18 cellular contexts compared by ENCODE assay signal in the genomic region with DNA sequence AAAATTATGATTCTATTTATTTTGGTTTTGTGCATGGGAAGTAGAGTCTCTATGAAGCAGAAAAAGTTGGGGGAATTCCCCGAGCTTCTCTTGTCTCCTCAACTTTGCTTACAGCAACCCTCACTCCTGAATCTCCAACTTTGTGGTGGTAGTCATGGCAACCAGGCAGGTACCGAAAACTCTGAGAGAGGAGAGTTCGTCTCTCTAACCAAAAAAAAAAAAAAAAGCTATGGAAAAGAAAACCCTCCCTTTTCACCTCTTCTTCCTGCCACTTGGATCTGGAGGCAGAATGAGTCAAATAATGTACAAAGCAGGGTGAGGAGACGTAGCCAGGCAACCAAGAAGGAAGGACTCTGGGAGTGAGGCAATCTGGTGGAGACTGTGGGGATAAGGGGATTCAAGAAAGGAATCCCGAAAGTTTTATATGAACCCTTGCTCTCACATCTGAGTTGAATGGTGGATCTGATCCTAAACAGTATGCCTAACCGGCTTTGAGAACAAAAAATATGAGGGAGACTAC.
DNase-seq lines count a peak whose midpoint lies in the region; ATAC-seq and TF ChIP-seq lines count a peak whose summit lies in the region.
"Had no signal": no experiment of that assay in that cellular context is flagged by ENCODE, and none has a peak within 500 bp of the region (broad histone marks: within the 10 kb centered on the region; RNA-seq: fewer than 3 reads in every experiment).

No MANE protein-coding gene starts in this region.

- no peaks in the 10 kb centered on the region for H3K36me3 Mint-ChIP-seq in GM23338 (ENCODE audit: low read depth)
- H3K36me3 Mint-ChIP-seq: CD14-positive monocyte had no signal

- no peaks in the 10 kb centered on the region for H3K9me3 Mint-ChIP-seq in GM23338

- no peak for TF ChIP-seq CTCF in GM23338 (conservative IDR thresholded peaks at IDR 0.05; ENCODE audit: low read depth in 2 of 2)
- TF ChIP-seq CTCF in fibroblast of pulmonary artery (IDR thresholded peaks at IDR 0.05; ENCODE audit: low read length, missing control alignments) = no peak
- TF ChIP-seq CTCF in vagina (IDR thresholded peaks at IDR 0.05) = no peak

- no peak overlapping the region; the same call in 1 of the 2 replicates for H3K27ac Mint-ChIP-seq in GM23338

- peak; percentile 24 for DNase-seq in GM23338 (ENCODE audit: low spot score)
- DNase-seq in NCI-H226 = peak; percentile 87
- peak; percentile 46 for DNase-seq in fibroblast of pulmonary artery (ENCODE audit: low read depth)
- DNase-seq in H4 (ENCODE audit: low spot score) = no peak
- no peak for DNase-seq in vagina (ENCODE audit: extremely low spot score in 2 of 2)
- DNase-seq: ACHN, AML-193, DMS 273 treated with DMSO at 0.1 percent for 48 hours, KBM-7, NCI-H1436 treated with DMSO at 0.1 percent for 48 hours, NCI-H2081 treated with DMSO at 0.1 percent for 48 hours, NCI-H524, SHP77 had no signal

- H3F3A ChIP-seq in GM23338 (replicated peaks; ENCODE audit: low read depth) = no peaks in the 10 kb centered on the region

- no peak overlapping the region for H3K27ac ChIP-seq in GM23338 (ENCODE audit: low read depth)
- H3K27ac ChIP-seq in subcutaneous abdominal adipose tissue (ENCODE audit: low read depth, low read length) = peak overlapping the region; percentile 37
- no peak overlapping the region for H3K27ac ChIP-seq in vagina

- H3K27me3 ChIP-seq in GM23338 (ENCODE audit: insufficient read depth) = no peaks in the 10 kb centered on the region
- no peaks in the 10 kb centered on the region for H3K27me3 ChIP-seq in subcutaneous abdominal adipose tissue (ENCODE audit: control insufficient read depth in 5 of 5, insufficient read depth in 4 of 5, low read length in 5 of 5)
- no peaks in the 10 kb centered on the region for H3K27me3 ChIP-seq in vagina

- no peak overlapping the region for H3K4me2 ChIP-seq in GM23338

- no peak for ATAC-seq in GM23338
- no peak for ATAC-seq in GM18511 (IDR thresholded peaks at IDR 0.05; ENCODE audit: unreplicated experiment)
- ATAC-seq: HCT116, SK-N-SH treated with all-trans-retinoic acid at 6 μM for 48 hours had no signal

- H3K36me3 ChIP-seq in GM23338 (ENCODE audit: insufficient read depth) (no peaks in the 10 kb centered on the region), subcutaneous abdominal adipose tissue (ENCODE audit: control insufficient read depth in 5 of 5, insufficient read depth in 5 of 5, low read length in 5 of 5) (no peaks in the 10 kb centered on the region), vagina (no peaks in the 10 kb centered on the region)

- H3K9me3 ChIP-seq in subcutaneous abdominal adipose tissue (ENCODE audit: control insufficient read depth in 5 of 5, low read length in 5 of 5) = no peaks in the 10 kb centered on the region
- no peaks in the 10 kb centered on the region for H3K9me3 ChIP-seq in vagina

- H3K4me1 ChIP-seq in GM23338 (ENCODE audit: insufficient read depth) (no peaks in the 10 kb centered on the region), subcutaneous abdominal adipose tissue (ENCODE audit: control insufficient read depth in 5 of 5, insufficient read depth in 5 of 5, low read length in 5 of 5) (peaks cover 0 to 10% (median 0%) of the 10 kb centered on the region in 5 donors), vagina (no peaks in the 10 kb centered on the region)

- no peak overlapping the region for H3K4me3 Mint-ChIP-seq in GM23338
- H3K4me3 Mint-ChIP-seq: CD14-positive monocyte had no signal

- H4K20me1 ChIP-seq in GM23338 (replicated peaks; ENCODE audit: insufficient read depth) = no peaks in the 10 kb centered on the region

- intact Hi-C loops in vagina (cut with DNase I) = no loop called here

- peaks cover 2% of the 10 kb centered on the region for H3K27me3 Mint-ChIP-seq in GM23338 (ENCODE audit: insufficient read depth, low read depth, poor library complexity)

- H3K9me2 ChIP-seq in GM23338 (ENCODE audit: insufficient read depth) = no peaks in the 10 kb centered on the region

- H3K4me3 ChIP-seq in GM23338 (no peak overlapping the region), fibroblast of pulmonary artery (replicated peaks; ENCODE audit: low read depth, low read length) (no peak overlapping the region), subcutaneous abdominal adipose tissue (ENCODE audit: low read depth in 1 of 5, low read length in 5 of 5) (no peak overlapping the region), vagina (no peak overlapping the region)

- H3K79me2 ChIP-seq in GM23338 (replicated peaks; ENCODE audit: insufficient read depth) = no peaks in the 10 kb centered on the region

- no peak overlapping the region for H3K9ac ChIP-seq in subcutaneous abdominal adipose tissue (ENCODE audit: low read length in 5 of 5)

- TF ChIP-seq POLR2A in vagina (IDR thresholded peaks at IDR 0.05) = no peak

- no peak overlapping the region for H2AFZ ChIP-seq in GM23338

- H3K4me1 Mint-ChIP-seq in GM23338 = peaks cover 5% of the 10 kb centered on the region; the same call in 1 of the 3 replicates
- H3K4me1 Mint-ChIP-seq: CD14-positive monocyte had no signal

TF ChIP-seq in GM23338, 12 proteins besides CTCF, POLR2A, EP300 and RAD21:
- no peak for TF ChIP-seq EZH2 (IDR thresholded peaks at IDR 0.05; ENCODE audit: low read depth, unreplicated experiment)

Comparison
In these comparisons a context has a peak if more than half of its experiments do, and no peak if none do; other contexts are left out.
1. DNase-seq: peak in GM23338 (single experiment), NCI-H226 (single experiment) and fibroblast of pulmonary artery (single experiment); none in H4 (single experiment) and vagina (0 of 2).